Comparison of ENCODE assay signal across 4 cellular contexts in genomic region chr16:11953576-11953975, GRCh38. TPM values are rescaled to one million over a fixed set of nuclear protein-coding genes. Genes with fewer than 3 reads are reported as not detected.
"Had no signal": no experiment of that assay in that cellular context is flagged by ENCODE, and none has a peak within 500 bp of the region (broad histone marks: within the 10 kb centered on the region; RNA-seq: fewer than 3 reads in every experiment).

No MANE protein-coding gene starts in this region.

RNA-seq across cellular contexts. Expression of gene TNFRSF17, which starts 11.4 kb away (rescaled TPM):
- total RNA-seq: GM23248, H4, H7, HT-29 had no signal
- polyA plus RNA-seq: GM23248 had no signal
